ENCODE assay signal across 1 cellular context in genomic region chr6:164344801-164345291, GRCh38.
TF ChIP-seq lines count a peak whose summit lies in the region.

No MANE protein-coding gene starts in this region.

TF ChIP-seq in K562, 482 proteins besides CTCF, POLR2A, EP300 and RAD21 (continued from another document):
- TF ChIP-seq ELK3 (CRISPR knock-in tag; IDR thresholded peaks at IDR 0.05) = no peak
- TF ChIP-seq MTA3 (IDR thresholded peaks at IDR 0.05; ENCODE audit: borderline replicate concordance) = no peak
